8 cellular contexts compared by ENCODE assay signal in the genomic region with DNA sequence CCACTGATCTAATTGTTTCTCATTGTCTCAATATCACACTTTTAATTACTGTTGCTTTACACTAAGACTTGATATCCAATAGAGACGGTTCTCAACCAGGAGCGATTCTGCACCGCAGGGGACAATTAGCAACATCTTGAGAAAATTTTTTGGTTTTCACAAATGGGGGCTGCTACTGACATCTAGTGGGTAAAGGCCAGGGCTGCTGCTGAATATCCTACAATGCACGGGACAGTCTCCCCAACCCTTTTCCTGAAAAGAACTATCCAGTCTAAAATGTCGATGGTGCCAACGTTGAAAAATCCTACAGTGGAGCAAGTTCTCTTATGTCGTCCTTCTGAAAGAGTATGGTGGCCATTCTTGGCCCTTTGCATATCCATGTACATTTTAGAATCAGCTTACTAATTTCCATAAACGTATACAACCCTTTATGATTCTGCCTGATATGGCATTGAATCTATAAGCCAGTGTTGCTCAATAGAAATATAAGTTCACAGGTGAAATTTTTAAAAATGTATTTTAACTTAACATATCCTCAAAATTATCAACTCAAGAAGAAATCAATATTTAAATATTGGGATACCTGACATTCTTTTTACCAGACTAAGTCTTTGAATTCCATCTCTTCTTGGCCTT.
DNase-seq lines count a peak whose midpoint lies in the region; ATAC-seq and TF ChIP-seq lines count a peak whose summit lies in the region.
"Not testable (repeated sequence)": the region's sequence is repeated elsewhere in the genome, so short reads cannot be mapped to it uniquely, and the experiment has no call there.

No MANE protein-coding gene starts in this region.

- not testable (repeated sequence) for H4K5ac ChIP-seq in H9 (ENCODE audit: insufficient read length, low read depth, low read length)

- intact Hi-C loops in dorsolateral prefrontal cortex (cut with DNase I): loop anchor here in 1 of 2 donors (10.0 kb wide), 1 partner anchor 881 kb away; no protein-coding TSS in a partner anchor
- intact Hi-C loops in heart right ventricle (cut with DNase I): loop anchor here in 2 of 10 donors (10.0 kb wide), 1 partner anchor 881 kb away; no protein-coding TSS in a partner anchor

- peak in 2 of 8 donors; percentile 51 to 66 for ATAC-seq in heart right ventricle

- H2AK5ac ChIP-seq in H9 (ENCODE audit: insufficient read length, low read length): not testable (repeated sequence)

- H3K27me3 ChIP-seq in H9 (ENCODE audit: insufficient read depth, low read length); dorsolateral prefrontal cortex; heart right ventricle: not testable (repeated sequence)

- H3K4me1 Mint-ChIP-seq in H9: peaks cover 15% of the 10 kb centered on the region in 2 experiments
- H3K4me1 Mint-ChIP-seq in nephron progenitor cell: not testable (repeated sequence)

- not testable (repeated sequence) for H3K14ac ChIP-seq in H9 (ENCODE audit: insufficient read depth, low read length)

- H3K4ac ChIP-seq in H9 (ENCODE audit: low read depth, low read length): not testable (repeated sequence)

- H3K9me3 Mint-ChIP-seq in H9, nephron progenitor cell: not testable (repeated sequence)

- not testable (repeated sequence) for H4K8ac ChIP-seq in H9 (replicated peaks; ENCODE audit: insufficient read length, low read depth, low read length)

- H2BK15ac ChIP-seq in H9 (ENCODE audit: low read depth, low read length): not testable (repeated sequence)

- H3T11ph ChIP-seq in H9 (ENCODE audit: low read length): not testable (repeated sequence)

- not testable (repeated sequence) for H2BK120ac ChIP-seq in H9 (ENCODE audit: low read depth, low read length, poor library complexity, severe bottlenecking)

- not testable (repeated sequence) for H2AFZ ChIP-seq in H9 (ENCODE audit: low read length)

- not testable (repeated sequence) for H3K4me1 ChIP-seq in H9 (ENCODE audit: insufficient read depth, low read length); heart right ventricle

- not testable (repeated sequence) for H3K27ac Mint-ChIP-seq in H9, nephron progenitor cell

- not testable (repeated sequence) for H3K23me2 ChIP-seq in H9 (ENCODE audit: insufficient read length, low read depth, low read length, poor library complexity, severe bottlenecking)

- not testable (repeated sequence) for H3K23ac ChIP-seq in H9 (ENCODE audit: insufficient read length, low read depth, low read length)

- not testable (repeated sequence) for H3K18ac ChIP-seq in H9 (ENCODE audit: insufficient read length, low read depth, low read length)

- not testable (repeated sequence) for H3K27me3 Mint-ChIP-seq in H9 (ENCODE audit: low read depth); nephron progenitor cell (ENCODE audit: low read depth, poor library complexity)

- WGBS in H9 (ENCODE audit: extremely low coverage, insufficient read length, low lambda C conversion rate): no CpG with 5 or more reads among the region's 8 CpGs
- 25 to 29% methylated on average over 8 of the region's 8 CpGs for WGBS in heart right ventricle, 2 donors

- TF ChIP-seq CTCF in 22Rv1 (IDR thresholded peaks at IDR 0.05) (peak; percentile 62), H9 (conservative IDR thresholded peaks at IDR 0.05) (peak; percentile 66), VCaP (conservative IDR thresholded peaks at IDR 0.05) (peak; percentile 72), dorsolateral prefrontal cortex (IDR thresholded peaks at IDR 0.05 in 54 of 56, conservative IDR thresholded peaks at IDR 0.05 in 2 of 56; ENCODE audit: low read depth in 1 of 56, partially characterized antibody in 56 of 56) (peak in 50 of 56 donors; percentile 11 to 64 (median 40)), heart right ventricle (IDR thresholded peaks at IDR 0.05) (peak; percentile 6 to 55 (median 38)), nephron progenitor cell (IDR thresholded peaks at IDR 0.05) (peak; percentile 49)

- H3K9ac ChIP-seq in H9 (ENCODE audit: extremely low read depth, insufficient read length, low read length): not testable (repeated sequence)

- DNase-seq in G401 (ENCODE audit: low spot score) (peak; percentile 12), NCI-H2171 treated with DMSO at 0.1 percent for 48 hours (lab: John Stamatoyannopoulos, UW) (peak; percentile 23)
- DNase-seq in H9, dorsolateral prefrontal cortex, heart right ventricle, nephron progenitor cell: not testable (repeated sequence)

- H3K4me3 ChIP-seq in dorsolateral prefrontal cortex, heart right ventricle: not testable (repeated sequence)

- H2BK5ac ChIP-seq in H9 (ENCODE audit: insufficient read length, low read length): not testable (repeated sequence)

- not testable (repeated sequence) for H3K9me3 ChIP-seq in H9 (ENCODE audit: control insufficient read depth, low read depth, low read length); heart right ventricle

- H4K20me1 ChIP-seq in H9 (ENCODE audit: control insufficient read depth, insufficient read depth, insufficient read length): not testable (repeated sequence)

- H2BK12ac ChIP-seq in H9 (ENCODE audit: insufficient read length, low read depth, low read length): not testable (repeated sequence)

- not testable (repeated sequence) for H3K56ac ChIP-seq in H9 (ENCODE audit: insufficient read length, low read depth, low read length)

- not testable (repeated sequence) for H3K36me3 ChIP-seq in heart right ventricle

- H3K4me2 ChIP-seq in H9 (ENCODE audit: insufficient read depth, insufficient read length, low read length): not testable (repeated sequence)

- H3K36me3 Mint-ChIP-seq in H9 (ENCODE audit: insufficient read depth in 1 of 3, low read depth in 3 of 3): not testable (repeated sequence)
- peaks cover 12% of the 10 kb centered on the region for H3K36me3 Mint-ChIP-seq in nephron progenitor cell (ENCODE audit: low read depth)

- in situ Hi-C loops in G401 (cut with HindIII; ENCODE audit: low sequenced_read_pairs): not testable (repeated sequence)

- not testable (repeated sequence) for H3K79me1 ChIP-seq in H9 (ENCODE audit: insufficient read depth, low read depth, low read length, poor library complexity, severe bottlenecking)

- H3K4me3 Mint-ChIP-seq in H9, nephron progenitor cell: not testable (repeated sequence)

- not testable (repeated sequence) for H3K79me2 ChIP-seq in H9 (ENCODE audit: insufficient read depth, low read length)

- not testable (repeated sequence) for H4K91ac ChIP-seq in H9 (ENCODE audit: insufficient read length, low read depth, low read length)

- H2BK20ac ChIP-seq in H9 (ENCODE audit: low read depth, low read length, poor library complexity, severe bottlenecking): not testable (repeated sequence)

- not testable (repeated sequence) for H3K27ac ChIP-seq in 22Rv1; H9 (ENCODE audit: insufficient read length, low read depth, low read length); VCaP; dorsolateral prefrontal cortex; heart right ventricle
